23 cellular contexts compared by ENCODE assay signal in genomic region chr4:176760468-176760867, GRCh38. TPM values are rescaled to one million over a fixed set of nuclear protein-coding genes. Genes with fewer than 3 reads are reported as not detected.
"Had no signal": no experiment of that assay in that cellular context is flagged by ENCODE, and none has a peak within 500 bp of the region (broad histone marks: within the 10 kb centered on the region; RNA-seq: fewer than 3 reads in every experiment).

No MANE protein-coding gene starts in this region.

- H2AFZ ChIP-seq: neural progenitor cell had no signal

- H3K27ac ChIP-seq: dorsolateral prefrontal cortex, foreskin keratinocyte, left ventricle myocardium inferior, lower lobe of right lung, neural progenitor cell, psoas muscle, spleen, testis, transverse colon had no signal

- H3K4me3 ChIP-seq: dorsolateral prefrontal cortex, left ventricle myocardium inferior, lower lobe of right lung, neural progenitor cell, psoas muscle, spleen, testis, transverse colon had no signal

- ATAC-seq: foreskin keratinocyte; lower lobe of right lung; natural killer cell treated with Interleukin-12 subunit alpha and Interleukin-12 subunit beta and Interleukin-15 and Interleukin-18, amount 100 ng/mL, for 72 hours; psoas muscle; sciatic nerve; stimulated activated naive B cell treated with anti-CD40 and anti-IgM and Interleukin-4, amounts not matched to agents 10 μg/mL and 1 μg/mL and 100 μg/mL, for 72 hours; stimulated activated naive CD8-positive, alpha-beta T cell treated with anti-CD3 and anti-CD28 coated beads, Interleukin-15, amount 100 ng/mL, for 72 hours had no signal

- H3K27ac Mint-ChIP-seq: immature natural killer cell; memory B cell; natural killer cell treated with Interleukin-12 subunit alpha and Interleukin-12 subunit beta and Interleukin-15 and Interleukin-18, amount 100 ng/mL, for 72 hours; neural progenitor cell; stimulated activated naive B cell treated with anti-CD40 and anti-IgM and Interleukin-4, amounts not matched to agents 10 μg/mL and 1 μg/mL and 100 μg/mL, for 72 hours; stimulated activated naive CD8-positive, alpha-beta T cell treated with anti-CD3 and anti-CD28 coated beads, Interleukin-15, amount 100 ng/mL, for 72 hours had no signal

- H3K4me3 Mint-ChIP-seq: immature natural killer cell; memory B cell; natural killer cell treated with Interleukin-12 subunit alpha and Interleukin-12 subunit beta and Interleukin-15 and Interleukin-18, amount 100 ng/mL, for 72 hours; neural progenitor cell; stimulated activated naive B cell treated with anti-CD40 and anti-IgM and Interleukin-4, amounts not matched to agents 10 μg/mL and 1 μg/mL and 100 μg/mL, for 72 hours; stimulated activated naive CD8-positive, alpha-beta T cell treated with anti-CD3 and anti-CD28 coated beads, Interleukin-15, amount 100 ng/mL, for 72 hours had no signal

- H3K36me3 Mint-ChIP-seq: immature natural killer cell; memory B cell; natural killer cell treated with Interleukin-12 subunit alpha and Interleukin-12 subunit beta and Interleukin-15 and Interleukin-18, amount 100 ng/mL, for 72 hours; neural progenitor cell; stimulated activated naive B cell treated with anti-CD40 and anti-IgM and Interleukin-4, amounts not matched to agents 10 μg/mL and 1 μg/mL and 100 μg/mL, for 72 hours had no signal

- DNase-seq: cortex of kidney; dorsolateral prefrontal cortex; effector CD8-positive, alpha-beta T cell; foreskin keratinocyte; immature natural killer cell; left ventricle myocardium inferior; lower lobe of right lung; midbrain; occipital lobe; psoas muscle; retina; spleen; stimulated activated CD4-positive, alpha-beta T cell treated with anti-CD3 and anti-CD28 coated beads, Interleukin-15, amount 100 ng/mL, for 24 hours; stimulated activated CD4-positive, alpha-beta T cell treated with anti-CD3 and anti-CD28 coated beads, Interleukin-1b, Interleukin-23, amount 100 ng/mL, for 48 hours; stimulated activated CD4-positive, alpha-beta T cell treated with anti-CD3 and anti-CD28 coated beads, Interleukin-4, amount 100 ng/mL, for 24 hours; stimulated activated naive B cell treated with anti-CD40 and anti-IgM and Interleukin-4, amounts not matched to agents 10 μg/mL and 1 μg/mL and 100 μg/mL, for 72 hours; stimulated activated naive CD8-positive, alpha-beta T cell treated with anti-CD3 and anti-CD28 coated beads, Interleukin-15, amount 100 ng/mL, for 72 hours; testis; transverse colon had no signal

- H3K9ac ChIP-seq: neural progenitor cell had no signal

- H3K36me3 ChIP-seq: left ventricle myocardium inferior, lower lobe of right lung, neural progenitor cell, spleen, transverse colon had no signal

- H3K27me3 ChIP-seq: dorsolateral prefrontal cortex, foreskin keratinocyte, neural progenitor cell, spleen, testis, transverse colon had no signal

- H3K4me1 Mint-ChIP-seq: immature natural killer cell; memory B cell; neural progenitor cell; stimulated activated naive B cell treated with anti-CD40 and anti-IgM and Interleukin-4, amounts not matched to agents 10 μg/mL and 1 μg/mL and 100 μg/mL, for 72 hours; stimulated activated naive CD8-positive, alpha-beta T cell treated with anti-CD3 and anti-CD28 coated beads, Interleukin-15, amount 100 ng/mL, for 72 hours had no signal

- H3K4me1 ChIP-seq: left ventricle myocardium inferior, lower lobe of right lung, neural progenitor cell, spleen, testis, transverse colon had no signal

- H3K27me3 Mint-ChIP-seq: memory B cell; natural killer cell treated with Interleukin-12 subunit alpha and Interleukin-12 subunit beta and Interleukin-15 and Interleukin-18, amount 100 ng/mL, for 72 hours; stimulated activated naive B cell treated with anti-CD40 and anti-IgM and Interleukin-4, amounts not matched to agents 10 μg/mL and 1 μg/mL and 100 μg/mL, for 72 hours; stimulated activated naive CD8-positive, alpha-beta T cell treated with anti-CD3 and anti-CD28 coated beads, Interleukin-15, amount 100 ng/mL, for 72 hours had no signal

- H3K9me3 ChIP-seq: lower lobe of right lung, testis, transverse colon had no signal

- H3K9me3 Mint-ChIP-seq: neural progenitor cell; stimulated activated naive B cell treated with anti-CD40 and anti-IgM and Interleukin-4, amounts not matched to agents 10 μg/mL and 1 μg/mL and 100 μg/mL, for 72 hours; stimulated activated naive CD8-positive, alpha-beta T cell treated with anti-CD3 and anti-CD28 coated beads, Interleukin-15, amount 100 ng/mL, for 72 hours had no signal

- H3K4me2 ChIP-seq: neural progenitor cell had no signal

RNA-seq across cellular contexts. Expression of gene VEGFC, which starts 32.3 kb away (rescaled TPM):
- total RNA-seq: natural killer cell treated with Interleukin-12 subunit alpha and Interleukin-12 subunit beta and Interleukin-15 and Interleukin-18, amount 100 ng/mL, for 72 hours had no signal
